37 cellular contexts compared by ENCODE assay signal in genomic region chr4:4601803-4602369, GRCh38.
"Had no signal": no experiment of that assay in that cellular context is flagged by ENCODE, and none has a peak within 500 bp of the region (broad histone marks: within the 10 kb centered on the region; RNA-seq: fewer than 3 reads in every experiment).

No MANE protein-coding gene starts in this region.

- H3K27me3 Mint-ChIP-seq: activated CD4-positive, alpha-beta memory T cell treated with anti-CD3 and anti-CD28 coated beads, Interleukin-2, amount 10 ng/mL, durations not matched to agents 7 days and 5 days; activated CD4-positive, alpha-beta T cell treated with anti-CD3 and anti-CD28 coated beads for 36 hours; activated CD4-positive, alpha-beta T cell treated with anti-CD3 and anti-CD28 coated beads, Interleukin-2, amount 10 ng/mL, durations not matched to agents 7 days and 5 days; activated CD8-positive, alpha-beta memory T cell treated with anti-CD3 and anti-CD28 coated beads, Interleukin-2, amount 10 ng/mL, durations not matched to agents 7 days and 5 days; activated naive CD4-positive, alpha-beta T cell treated with anti-CD3 and anti-CD28 coated beads, Interleukin-2, amount 10 ng/mL, durations not matched to agents 7 days and 5 days; activated naive CD4-positive, alpha-beta T cell treated with anti-CD3 and anti-CD28 coated beads, Interleukin-2, amount 50 U/mL, for 24 hours; activated naive CD8-positive, alpha-beta T cell; activated naive CD8-positive, alpha-beta T cell treated with anti-CD3 and anti-CD28 coated beads, Interleukin-2, amount 10 ng/mL, durations not matched to agents 7 days and 5 days; activated naive CD8-positive, alpha-beta T cell treated with anti-CD3 and anti-CD28 coated beads, Interleukin-2, amount 50 U/mL, for 24 hours; activated T-cell treated with anti-CD3 and anti-CD28 coated beads, Interleukin-2, amount 50 U/mL, for 24 hours; brain; central memory CD8-positive, alpha-beta T cell had no signal

- H3K4me3 Mint-ChIP-seq: activated CD4-positive, alpha-beta memory T cell treated with anti-CD3 and anti-CD28 coated beads, Interleukin-2, amount 10 ng/mL, durations not matched to agents 7 days and 5 days; activated CD4-positive, alpha-beta T cell treated with anti-CD3 and anti-CD28 coated beads for 36 hours; activated CD4-positive, alpha-beta T cell treated with anti-CD3 and anti-CD28 coated beads, Interleukin-2, amount 10 ng/mL, durations not matched to agents 7 days and 5 days; activated CD8-positive, alpha-beta memory T cell treated with anti-CD3 and anti-CD28 coated beads, Interleukin-2, amount 10 ng/mL, durations not matched to agents 7 days and 5 days; activated CD8-positive, alpha-beta T cell treated with anti-CD3 and anti-CD28 coated beads, Interleukin-2, amount 10 ng/mL, durations not matched to agents 7 days and 5 days; activated naive CD4-positive, alpha-beta T cell treated with anti-CD3 and anti-CD28 coated beads, Interleukin-2, amount 10 ng/mL, durations not matched to agents 7 days and 5 days; activated naive CD4-positive, alpha-beta T cell treated with anti-CD3 and anti-CD28 coated beads, Interleukin-2, amount 50 U/mL, for 24 hours; activated naive CD8-positive, alpha-beta T cell; activated naive CD8-positive, alpha-beta T cell treated with anti-CD3 and anti-CD28 coated beads, Interleukin-2, amount 10 ng/mL, durations not matched to agents 7 days and 5 days; activated naive CD8-positive, alpha-beta T cell treated with anti-CD3 and anti-CD28 coated beads, Interleukin-2, amount 50 U/mL, for 24 hours; activated T-cell treated with anti-CD3 and anti-CD28 coated beads, Interleukin-2, amount 50 U/mL, for 24 hours; brain; central memory CD8-positive, alpha-beta T cell; T-helper 1 cell treated with Interleukin-12 subunit alpha and Interleukin-12 subunit beta and Interleukin-4 antibody, amounts not matched to agents 30 μg/mL and 1 μg/mL, for 36 hours; T-helper 2 cell treated with Interferon-gamma antibody and Interleukin-4, amounts not matched to agents 5 μg/mL and 100 μg/mL, for 36 hours; WTC11 had no signal

- H3K27ac Mint-ChIP-seq: activated CD4-positive, alpha-beta memory T cell treated with anti-CD3 and anti-CD28 coated beads, Interleukin-2, amount 10 ng/mL, durations not matched to agents 7 days and 5 days; activated CD4-positive, alpha-beta T cell treated with anti-CD3 and anti-CD28 coated beads for 36 hours; activated CD4-positive, alpha-beta T cell treated with anti-CD3 and anti-CD28 coated beads, Interleukin-2, amount 10 ng/mL, durations not matched to agents 7 days and 5 days; activated CD8-positive, alpha-beta memory T cell treated with anti-CD3 and anti-CD28 coated beads, Interleukin-2, amount 10 ng/mL, durations not matched to agents 7 days and 5 days; activated CD8-positive, alpha-beta T cell treated with anti-CD3 and anti-CD28 coated beads, Interleukin-2, amount 10 ng/mL, durations not matched to agents 7 days and 5 days; activated naive CD4-positive, alpha-beta T cell treated with anti-CD3 and anti-CD28 coated beads, Interleukin-2, amount 10 ng/mL, durations not matched to agents 7 days and 5 days; activated naive CD4-positive, alpha-beta T cell treated with anti-CD3 and anti-CD28 coated beads, Interleukin-2, amount 50 U/mL, for 24 hours; activated naive CD8-positive, alpha-beta T cell; activated naive CD8-positive, alpha-beta T cell treated with anti-CD3 and anti-CD28 coated beads, Interleukin-2, amount 10 ng/mL, durations not matched to agents 7 days and 5 days; activated naive CD8-positive, alpha-beta T cell treated with anti-CD3 and anti-CD28 coated beads, Interleukin-2, amount 50 U/mL, for 24 hours; activated T-cell treated with anti-CD3 and anti-CD28 coated beads, Interleukin-2, amount 50 U/mL, for 24 hours; activated T-helper 2 cell treated with anti-CD3 and anti-CD28 coated beads, Interferon-gamma antibody, Interleukin-2, Interleukin-4, amounts not matched to agents 10 μg/mL and 5 μg/mL and 100 μg/mL, durations not matched to agents 14 hours and 24 hours and 36 hours; brain; T-helper 1 cell treated with Interleukin-12 subunit alpha and Interleukin-12 subunit beta and Interleukin-4 antibody, amounts not matched to agents 30 μg/mL and 1 μg/mL, for 36 hours; T-helper 2 cell treated with Interferon-gamma antibody and Interleukin-4, amounts not matched to agents 5 μg/mL and 100 μg/mL, for 36 hours; WTC11 had no signal

- H3K36me3 ChIP-seq: ascending aorta, cardiac muscle cell, WERI-Rb-1 had no signal

- H3K36me3 Mint-ChIP-seq: activated CD8-positive, alpha-beta memory T cell treated with anti-CD3 and anti-CD28 coated beads, Interleukin-2, amount 10 ng/mL, durations not matched to agents 7 days and 5 days; activated naive CD4-positive, alpha-beta T cell treated with anti-CD3 and anti-CD28 coated beads, Interleukin-2, amount 10 ng/mL, durations not matched to agents 7 days and 5 days had no signal

- H3K4me1 Mint-ChIP-seq: activated CD4-positive, alpha-beta memory T cell treated with anti-CD3 and anti-CD28 coated beads, Interleukin-2, amount 10 ng/mL, durations not matched to agents 7 days and 5 days; activated CD4-positive, alpha-beta T cell treated with anti-CD3 and anti-CD28 coated beads for 36 hours; activated CD4-positive, alpha-beta T cell treated with anti-CD3 and anti-CD28 coated beads, Interleukin-2, amount 10 ng/mL, durations not matched to agents 7 days and 5 days; activated CD8-positive, alpha-beta memory T cell treated with anti-CD3 and anti-CD28 coated beads, Interleukin-2, amount 10 ng/mL, durations not matched to agents 7 days and 5 days; activated naive CD4-positive, alpha-beta T cell treated with anti-CD3 and anti-CD28 coated beads, Interleukin-2, amount 10 ng/mL, durations not matched to agents 7 days and 5 days; activated naive CD4-positive, alpha-beta T cell treated with anti-CD3 and anti-CD28 coated beads, Interleukin-2, amount 50 U/mL, for 24 hours; activated naive CD8-positive, alpha-beta T cell treated with anti-CD3 and anti-CD28 coated beads, Interleukin-2, amount 10 ng/mL, durations not matched to agents 7 days and 5 days; activated naive CD8-positive, alpha-beta T cell treated with anti-CD3 and anti-CD28 coated beads, Interleukin-2, amount 50 U/mL, for 24 hours; brain; central memory CD8-positive, alpha-beta T cell had no signal

- H3K27me3 ChIP-seq: ascending aorta, cardiac muscle cell had no signal

- DNase-seq: activated CD4-positive, alpha-beta memory T cell treated with anti-CD3 and anti-CD28 coated beads, Interleukin-2, amount 10 ng/mL, durations not matched to agents 7 days and 5 days; activated CD4-positive, alpha-beta T cell treated with anti-CD3 and anti-CD28 coated beads for 1 hour; activated CD4-positive, alpha-beta T cell treated with anti-CD3 and anti-CD28 coated beads for 36 hours; activated CD4-positive, alpha-beta T cell treated with anti-CD3 and anti-CD28 coated beads for 48 hours; activated CD4-positive, alpha-beta T cell treated with anti-CD3 and anti-CD28 coated beads, Interleukin-2, amount 10 ng/mL, durations not matched to agents 7 days and 5 days; activated CD4-positive, alpha-beta T cell treated with anti-CD3 and anti-CD28 coated beads, Interleukin-2, amount 50 U/mL, for 48 hours; activated CD4-positive, CD25-positive, alpha-beta regulatory T cell; activated CD8-positive, alpha-beta memory T cell treated with anti-CD3 and anti-CD28 coated beads for 24 hours; activated CD8-positive, alpha-beta memory T cell treated with anti-CD3 and anti-CD28 coated beads, Interleukin-2, amount 10 ng/mL, durations not matched to agents 7 days and 5 days; activated CD8-positive, alpha-beta memory T cell treated with anti-CD3 and anti-CD28 coated beads, Interleukin-2, amount 50 U/mL, for 48 hours; activated CD8-positive, alpha-beta T cell treated with anti-CD3 and anti-CD28 coated beads, Interleukin-2, amount 10 ng/mL, durations not matched to agents 7 days and 5 days; activated effector memory CD4-positive, alpha-beta T cell treated with Interleukin-2 at 50 U/mL for 16 hours; activated gamma-delta T cell; activated naive CD4-positive, alpha-beta T cell treated with anti-CD3 and anti-CD28 coated beads, Interleukin-2, amount 10 ng/mL, durations not matched to agents 7 days and 5 days; activated naive CD4-positive, alpha-beta T cell treated with Interleukin-2 at 50 U/mL for 16 hours; activated naive CD8-positive, alpha-beta T cell treated with anti-CD3 and anti-CD28 coated beads, Interleukin-2, amount 10 ng/mL, durations not matched to agents 7 days and 5 days; activated naive CD8-positive, alpha-beta T cell treated with anti-CD3 and anti-CD28 coated beads, Interleukin-2, amount 50 U/mL, for 24 hours; activated T-cell treated with anti-CD3 and anti-CD28 coated beads, Interleukin-2, amount 50 U/mL, for 24 hours; amygdala; anterior cingulate cortex; caudate nucleus; cerebellar nuclear complex; T-helper 1 cell; T-helper 2 cell; T-helper 9 cell; WERI-Rb-1 had no signal

- H3K9me3 Mint-ChIP-seq: activated CD4-positive, alpha-beta memory T cell treated with anti-CD3 and anti-CD28 coated beads, Interleukin-2, amount 10 ng/mL, durations not matched to agents 7 days and 5 days; activated CD4-positive, alpha-beta T cell treated with anti-CD3 and anti-CD28 coated beads, Interleukin-2, amount 10 ng/mL, durations not matched to agents 7 days and 5 days; activated naive CD4-positive, alpha-beta T cell treated with anti-CD3 and anti-CD28 coated beads, Interleukin-2, amount 10 ng/mL, durations not matched to agents 7 days and 5 days; activated naive CD8-positive, alpha-beta T cell treated with anti-CD3 and anti-CD28 coated beads, Interleukin-2, amount 50 U/mL, for 24 hours; activated T-cell treated with anti-CD3 and anti-CD28 coated beads, Interleukin-2, amount 50 U/mL, for 24 hours; activated T-helper 2 cell treated with anti-CD3 and anti-CD28 coated beads, Interferon-gamma antibody, Interleukin-2, Interleukin-4, amounts not matched to agents 10 μg/mL and 5 μg/mL and 100 μg/mL, durations not matched to agents 14 hours and 24 hours and 36 hours; brain; central memory CD8-positive, alpha-beta T cell; T-helper 1 cell treated with Interleukin-12 subunit alpha and Interleukin-12 subunit beta and Interleukin-4 antibody, amounts not matched to agents 30 μg/mL and 1 μg/mL, for 36 hours; T-helper 2 cell treated with Interferon-gamma antibody and Interleukin-4, amounts not matched to agents 5 μg/mL and 100 μg/mL, for 36 hours; WTC11 had no signal

- H3K27ac ChIP-seq: ascending aorta, cardiac muscle cell, WERI-Rb-1 had no signal

- H3K4me3 ChIP-seq: ascending aorta, cardiac muscle cell had no signal

- H3K4me1 ChIP-seq: ascending aorta had no signal

- H3K9me3 ChIP-seq: ascending aorta had no signal

- ATAC-seq: activated CD4-positive, alpha-beta T cell treated with anti-CD3 and anti-CD28 coated beads for 36 hours; activated CD4-positive, CD25-positive, alpha-beta regulatory T cell treated with anti-CD3 and anti-CD28 coated beads, Interleukin-2, amount 50 U/mL, for 24 hours; activated CD8-positive, alpha-beta memory T cell treated with anti-CD3 and anti-CD28 coated beads, Interleukin-2, amount 10 ng/mL, durations not matched to agents 7 days and 5 days; activated CD8-positive, alpha-beta T cell treated with anti-CD3 and anti-CD28 coated beads, Interleukin-2, amount 10 ng/mL, durations not matched to agents 7 days and 5 days; activated naive CD8-positive, alpha-beta T cell treated with anti-CD3 and anti-CD28 coated beads, Interleukin-2, amount 50 U/mL, for 24 hours; WTC11 had no signal
